19 cellular contexts compared by ENCODE assay signal in the genomic region with DNA sequence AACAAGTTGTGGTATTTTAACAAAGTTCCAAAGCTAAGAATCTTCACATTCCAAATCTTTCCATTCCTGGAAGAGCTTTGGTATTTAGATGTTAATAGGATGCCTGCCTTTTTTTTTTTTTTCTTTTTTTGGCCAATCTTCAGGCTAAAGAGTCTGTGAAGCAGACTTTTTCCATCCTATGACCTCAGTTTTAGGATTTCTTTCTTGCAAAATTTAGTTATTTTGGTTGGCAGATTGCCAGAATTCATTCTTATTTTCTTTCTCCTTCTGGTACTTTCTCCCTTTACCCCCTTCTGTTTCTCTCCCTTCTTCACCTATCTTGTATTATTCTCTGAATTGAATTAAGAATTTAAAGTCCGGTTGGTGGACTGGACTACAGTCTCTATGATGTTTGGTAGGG.
DNase-seq lines count a peak whose midpoint lies in the region; ATAC-seq, FAIRE-seq and TF ChIP-seq lines count a peak whose summit lies in the region.
"Had no signal": no experiment of that assay in that cellular context is flagged by ENCODE, and none has a peak within 500 bp of the region (broad histone marks: within the 10 kb centered on the region; RNA-seq: fewer than 3 reads in every experiment).

No MANE protein-coding gene starts in this region.

- no peaks in the 10 kb centered on the region; the same call in 1 of the 2 replicates for H3K9me3 Mint-ChIP-seq in HFFc6
- H3K9me3 Mint-ChIP-seq: activated naive CD4-positive, alpha-beta T cell treated with anti-CD3 and anti-CD28 coated beads, Interleukin-2, amount 50 U/mL, for 72 hours had no signal

- no peak overlapping the region for H3K27ac Mint-ChIP-seq in HFFc6
- H3K27ac Mint-ChIP-seq: activated CD8-positive, alpha-beta memory T cell treated with anti-CD3 and anti-CD28 coated beads, Interleukin-2, amount 10 ng/mL, durations not matched to agents 7 days and 5 days; activated naive CD4-positive, alpha-beta T cell treated with anti-CD3 and anti-CD28 coated beads, Interleukin-2, amount 50 U/mL, for 72 hours had no signal

- peak; percentile 100 for FAIRE-seq in G401.6 (lab: Jason Lieb, UNC)

- peaks cover 32% of the 10 kb centered on the region for H3K4me1 Mint-ChIP-seq in HFFc6 (ENCODE audit: low read depth)
- H3K4me1 Mint-ChIP-seq: activated CD8-positive, alpha-beta memory T cell treated with anti-CD3 and anti-CD28 coated beads, Interleukin-2, amount 10 ng/mL, durations not matched to agents 7 days and 5 days had no signal

- no peak overlapping the region for H3K4me3 Mint-ChIP-seq in HFFc6
- H3K4me3 Mint-ChIP-seq: activated CD8-positive, alpha-beta memory T cell treated with anti-CD3 and anti-CD28 coated beads, Interleukin-2, amount 10 ng/mL, durations not matched to agents 7 days and 5 days had no signal

- H3K36me3 Mint-ChIP-seq in HFFc6 (ENCODE audit: low read depth), result no peaks in the 10 kb centered on the region
- H3K36me3 Mint-ChIP-seq: activated CD8-positive, alpha-beta memory T cell treated with anti-CD3 and anti-CD28 coated beads, Interleukin-2, amount 10 ng/mL, durations not matched to agents 7 days and 5 days; activated naive CD4-positive, alpha-beta T cell treated with anti-CD3 and anti-CD28 coated beads, Interleukin-2, amount 50 U/mL, for 72 hours had no signal

- WGBS in gastroesophageal sphincter (ENCODE audit: low coverage in 1 of 2), 2 donors, result 67 to 88% methylated on average over 1 of the region's 1 CpG

- H3K27me3 Mint-ChIP-seq in HFFc6 (ENCODE audit: insufficient read depth), result peaks cover 3% of the 10 kb centered on the region; the same call in 1 of the 2 replicates

- no peaks in the 10 kb centered on the region for H3K36me3 ChIP-seq in gastroesophageal sphincter
- H3K36me3 ChIP-seq: BE2C, HAP-1, lower lobe of right lung, ovary had no signal

- TF ChIP-seq POLR2A in gastroesophageal sphincter (IDR thresholded peaks at IDR 0.05), result no peak

- H3K4me3 ChIP-seq in gastroesophageal sphincter, result no peak overlapping the region
- peak overlapping the region; percentile 51 for H3K4me3 ChIP-seq in retinal pigment epithelial cell (ENCODE audit: low read length)
- H3K4me3 ChIP-seq: HAP-1, lower lobe of right lung, ovary had no signal

- H3K27me3 ChIP-seq in gastroesophageal sphincter, result no peaks in the 10 kb centered on the region
- H3K27me3 ChIP-seq: BE2C, ovary had no signal

- peaks cover 0 to 38% (median 10%) of the 10 kb centered on the region in 3 donors for H3K4me1 ChIP-seq in gastroesophageal sphincter
- H3K4me1 ChIP-seq: BE2C, lower lobe of right lung had no signal

- DNase-seq in amniotic stem cell (lab: John Stamatoyannopoulos, UW) (peak; percentile 29), retinal pigment epithelial cell (ENCODE audit: low read depth) (no peak), NCI-H524 (lab: John Stamatoyannopoulos, UW) (no peak), NCI-H82 treated with DMSO at 0.1 percent for 48 hours (lab: John Stamatoyannopoulos, UW; ENCODE audit: unreplicated experiment) (no peak), HFFc6 (no peak)
- DNase-seq: activated CD8-positive, alpha-beta memory T cell treated with anti-CD3 and anti-CD28 coated beads, Interleukin-2, amount 10 ng/mL, durations not matched to agents 7 days and 5 days; DND-41; lower lobe of right lung; NCI-H1417; NCI-H510A; ovary; stimulated activated CD4-positive, alpha-beta T cell treated with anti-CD3 and anti-CD28 coated beads, Interleukin-2, amount 100 ng/mL, for 24 hours; T1000 had no signal

- ATAC-seq in gastroesophageal sphincter (peak; percentile 35), HG02840 (IDR thresholded peaks at IDR 0.05; ENCODE audit: low FRiP score, unreplicated experiment) (no peak)
- ATAC-seq: activated CD8-positive, alpha-beta memory T cell treated with anti-CD3 and anti-CD28 coated beads, Interleukin-2, amount 10 ng/mL, durations not matched to agents 7 days and 5 days; activated naive CD4-positive, alpha-beta T cell treated with anti-CD3 and anti-CD28 coated beads, Interleukin-2, amount 50 U/mL, for 72 hours; lower lobe of right lung had no signal

- H3K9me3 ChIP-seq in gastroesophageal sphincter, result no peaks in the 10 kb centered on the region
- H3K9me3 ChIP-seq: BE2C, HAP-1, lower lobe of right lung, ovary had no signal

- TF ChIP-seq EP300 in gastroesophageal sphincter (IDR thresholded peaks at IDR 0.05), result no peak

- TF ChIP-seq CTCF in gastroesophageal sphincter (IDR thresholded peaks at IDR 0.05), result no peak
- TF ChIP-seq CTCF in retinal pigment epithelial cell (conservative IDR thresholded peaks at IDR 0.05; ENCODE audit: low read depth, low read length), result no peak
- TF ChIP-seq CTCF in HFFc6 (IDR thresholded peaks at IDR 0.05), result no peak

- peak overlapping the region in 3 of 4 donors; percentile 7 to 14 (median 7) for H3K27ac ChIP-seq in gastroesophageal sphincter
- H3K27ac ChIP-seq: lower lobe of right lung, ovary had no signal
